8 cellular contexts compared by ENCODE assay signal in genomic region chr13:50208826-50209335, GRCh38.
A peak's percentile ranks its signal among the peaks of the same experiment; 100 is the strongest.
DNase-seq lines count a peak whose midpoint lies in the region; ATAC-seq and TF ChIP-seq lines count a peak whose summit lies in the region.

No MANE protein-coding gene starts in this region.

- H4K20me1 ChIP-seq in smooth muscle cell (ENCODE audit: low read depth): no peaks in the 10 kb centered on the region

- no peak for ATAC-seq in GM21528 (IDR thresholded peaks at IDR 0.05; ENCODE audit: low FRiP score, unreplicated experiment)
- no peak for ATAC-seq in HG03565 (IDR thresholded peaks at IDR 0.05; ENCODE audit: unreplicated experiment)

- H3K4me1 Mint-ChIP-seq in activated CD4-positive, alpha-beta T cell treated with anti-CD3 and anti-CD28 coated beads, Interleukin-2, amount 10 ng/mL, durations not matched to agents 24 days and 14 days: peaks cover 4% of the 10 kb centered on the region

- no peaks in the 10 kb centered on the region for H3K79me2 ChIP-seq in smooth muscle cell (ENCODE audit: low read depth)

- peaks cover 7% of the 10 kb centered on the region for H3K9me3 ChIP-seq in smooth muscle cell (replicated peaks; ENCODE audit: low read depth)

- H3K27ac Mint-ChIP-seq in activated CD4-positive, alpha-beta T cell treated with anti-CD3 and anti-CD28 coated beads, Interleukin-2, amount 10 ng/mL, durations not matched to agents 24 days and 14 days: no peak overlapping the region

- peak overlapping the region; percentile 61 for H2AFZ ChIP-seq in smooth muscle cell (ENCODE audit: low read depth)

- no peaks in the 10 kb centered on the region for H3K36me3 ChIP-seq in smooth muscle cell (ENCODE audit: low read depth)

- peaks cover 9% of the 10 kb centered on the region for H3K4me1 ChIP-seq in smooth muscle cell (ENCODE audit: low read depth)

- no peak overlapping the region for H3K4me3 Mint-ChIP-seq in activated CD4-positive, alpha-beta T cell treated with anti-CD3 and anti-CD28 coated beads, Interleukin-2, amount 10 ng/mL, durations not matched to agents 24 days and 14 days

- TF ChIP-seq CTCF in smooth muscle cell (IDR thresholded peaks at IDR 0.05; ENCODE audit: borderline replicate concordance, insufficient read depth, poor library complexity, severe bottlenecking): no peak

- peaks cover 12% of the 10 kb centered on the region for H3K9me3 Mint-ChIP-seq in activated CD4-positive, alpha-beta T cell treated with anti-CD3 and anti-CD28 coated beads, Interleukin-2, amount 10 ng/mL, durations not matched to agents 24 days and 14 days

- WGBS in smooth muscle cell (ENCODE audit: low lambda C conversion rate): 10% methylated on average over 9 of the region's 9 CpGs

- peak overlapping the region; percentile 78 for H3K4me2 ChIP-seq in smooth muscle cell

- DNase-seq in GF-D8 (lab: John Stamatoyannopoulos, UW) (peak; percentile 63), Kasumi-1 (lab: John Stamatoyannopoulos, UW) (peak; percentile 77 to 87), amniotic epithelial cell (ENCODE audit: low read depth) (peak; percentile 90), iPS DF 19.7 (ENCODE audit: low read depth, low spot score) (peak; percentile 56), smooth muscle cell (lab: John Stamatoyannopoulos, UW; ENCODE audit: unreplicated experiment) (peak; percentile 17)
- no peak for DNase-seq in activated CD4-positive, alpha-beta T cell treated with anti-CD3 and anti-CD28 coated beads, Interleukin-2, amount 10 ng/mL, durations not matched to agents 24 days and 14 days

- peak overlapping the region; percentile 28 for H3K4me3 ChIP-seq in smooth muscle cell

- peak overlapping the region; percentile 89 for H3K27ac ChIP-seq in smooth muscle cell (ENCODE audit: low read depth)

- intact Hi-C loops in activated CD4-positive, alpha-beta T cell treated with anti-CD3 and anti-CD28 coated beads, Interleukin-2, amount 10 ng/mL, durations not matched to agents 24 days and 14 days (cut with micrococcal nuclease): no loop called here

- peaks cover 1% of the 10 kb centered on the region for H3K36me3 Mint-ChIP-seq in activated CD4-positive, alpha-beta T cell treated with anti-CD3 and anti-CD28 coated beads, Interleukin-2, amount 10 ng/mL, durations not matched to agents 24 days and 14 days (ENCODE audit: low read depth)

- H3K9ac ChIP-seq in smooth muscle cell (ENCODE audit: low read depth): peak overlapping the region; percentile 11

- no peaks in the 10 kb centered on the region for H3K27me3 ChIP-seq in smooth muscle cell (ENCODE audit: low read depth)

- H3F3A ChIP-seq in smooth muscle cell (ENCODE audit: low read depth): peaks cover 3% of the 10 kb centered on the region

- peaks cover 27% of the 10 kb centered on the region for H3K27me3 Mint-ChIP-seq in activated CD4-positive, alpha-beta T cell treated with anti-CD3 and anti-CD28 coated beads, Interleukin-2, amount 10 ng/mL, durations not matched to agents 24 days and 14 days
